ENCODE assay signal across 7 cellular contexts in genomic region chr19:40529093-40529954, GRCh38.
DNase-seq lines count a peak whose midpoint lies in the region; ATAC-seq and TF ChIP-seq lines count a peak whose summit lies in the region.

No MANE protein-coding gene starts in this region.

- CTCF ChIA-PET in RWPE1 (lab: Yijun Ruan, JAX): interaction anchor here (0.6 to 0.7 kb wide), 6 partner anchors 12 to 1414 kb away, joined by 3 to 6 read pairs (median 4); no protein-coding TSS in a partner anchor

- ATAC-seq in GM18505 (IDR thresholded peaks at IDR 0.05; ENCODE audit: unreplicated experiment): peak; percentile 71

- peak; percentile 82 for DNase-seq in LoVo (ENCODE audit: low spot score)
- DNase-seq in RWPE1 (ENCODE audit: low spot score): peak; percentile 96
- DNase-seq in activated effector memory CD4-positive, alpha-beta T cell treated with Interleukin-2 at 50 U/mL for 16 hours: peak; percentile 82
- peak; percentile 43 for DNase-seq in fibroblast of the conjunctiva (ENCODE audit: low read depth)
- peak; percentile 91 for DNase-seq in nephron progenitor cell
- peak; percentile 79 to 91 (median 85) for DNase-seq in stimulated activated naive CD4-positive, alpha-beta T cell (lab: John Stamatoyannopoulos, UW)

- no peak for TF ChIP-seq POLR2A in GM18505 (IDR thresholded peaks at IDR 0.05; ENCODE audit: borderline replicate concordance, extremely low read depth, insufficient read depth, insufficient read length)

- H3K4me1 Mint-ChIP-seq in nephron progenitor cell: peaks cover 41% of the 10 kb centered on the region

- peak overlapping the region; percentile 79 for H3K4me3 Mint-ChIP-seq in nephron progenitor cell

- peaks cover 53% of the 10 kb centered on the region for H3K27me3 Mint-ChIP-seq in nephron progenitor cell (ENCODE audit: low read depth, poor library complexity)

- no peak overlapping the region for H3K27ac ChIP-seq in RWPE1

- H3K27ac Mint-ChIP-seq in nephron progenitor cell: no peak overlapping the region

- peak; percentile 91 for TF ChIP-seq CTCF in RWPE1 (conservative IDR thresholded peaks at IDR 0.05; ENCODE audit: low read depth)
- peak; percentile 98 for TF ChIP-seq CTCF in nephron progenitor cell (IDR thresholded peaks at IDR 0.05)

- no peaks in the 10 kb centered on the region for H3K9me3 Mint-ChIP-seq in nephron progenitor cell

- POLR2A ChIA-PET in RWPE1 (lab: Yijun Ruan, JAX; ENCODE audit: low non-redundant PET): no interaction called here

- H3K36me3 Mint-ChIP-seq in nephron progenitor cell (ENCODE audit: low read depth): no peaks in the 10 kb centered on the region

Comparison
In these comparisons a context has a peak if more than half of its experiments do, and no peak if none do; other contexts are left out.
1. DNase-seq: peak in every context shown above with its lines; median percentile 96 in RWPE1; 91 in nephron progenitor cell; 85 in stimulated activated naive CD4-positive, alpha-beta T cell; 82 in LoVo; 82 in activated effector memory CD4-positive, alpha-beta T cell treated with Interleukin-2 at 50 U/mL for 16 hours; 43 in fibroblast of the conjunctiva.